ENCODE assay signal across 10 cellular contexts in the genomic region with DNA sequence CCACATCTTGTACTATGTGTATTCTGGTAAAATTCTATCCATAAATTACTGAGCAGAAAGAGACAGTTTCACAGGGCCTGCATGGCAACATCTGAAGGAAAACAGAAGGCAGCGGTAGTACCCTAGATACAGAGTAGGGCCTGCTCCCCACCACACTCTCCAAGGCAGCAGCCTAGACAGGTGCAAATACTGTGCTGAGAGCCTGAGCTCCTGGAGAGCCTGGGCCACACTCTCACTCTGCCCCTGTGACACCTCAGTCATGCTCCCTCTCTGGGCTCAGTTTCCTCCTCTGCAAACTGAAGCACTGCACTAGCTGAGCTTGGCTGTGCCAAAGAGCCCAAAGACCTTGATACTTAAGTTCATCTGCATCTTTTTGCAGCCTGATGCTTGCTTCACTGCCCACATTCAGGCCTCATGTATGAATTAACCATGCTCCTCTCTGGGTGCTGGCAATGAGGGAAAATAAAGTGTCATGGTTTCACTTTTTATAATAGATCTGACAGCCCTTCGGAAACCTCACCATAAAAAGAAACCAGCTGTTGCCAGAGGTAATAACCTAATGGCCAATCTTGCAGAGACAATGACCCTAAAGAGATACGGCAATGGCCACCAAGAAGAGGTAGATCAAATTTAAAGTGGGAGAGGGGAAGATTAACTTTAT.
DNase-seq lines count a peak whose midpoint lies in the region; ATAC-seq and TF ChIP-seq lines count a peak whose summit lies in the region.
"Had no signal": no experiment of that assay in that cellular context is flagged by ENCODE, and none has a peak within 500 bp of the region (broad histone marks: within the 10 kb centered on the region; RNA-seq: fewer than 3 reads in every experiment).

No MANE protein-coding gene starts in this region.

- H3K27ac Mint-ChIP-seq in activated CD4-positive, alpha-beta T cell treated with anti-CD3 and anti-CD28 coated beads for 36 hours, result peak overlapping the region; percentile 73
- peak overlapping the region; percentile 75 for H3K27ac Mint-ChIP-seq in stimulated activated naive B cell treated with anti-CD40 and anti-IgM and Interleukin-4, amounts not matched to agents 10 μg/mL and 1 μg/mL and 100 μg/mL, for 72 hours
- H3K27ac Mint-ChIP-seq: activated naive CD8-positive, alpha-beta T cell treated with anti-CD3 and anti-CD28 coated beads, Interleukin-2, amount 10 ng/mL, durations not matched to agents 7 days and 5 days; T-cell had no signal

- no peaks in the 10 kb centered on the region for H3K4me1 ChIP-seq in psoas muscle

- H3K4me3 Mint-ChIP-seq in activated CD4-positive, alpha-beta T cell treated with anti-CD3 and anti-CD28 coated beads for 36 hours, result no peak overlapping the region
- H3K4me3 Mint-ChIP-seq in stimulated activated naive B cell treated with anti-CD40 and anti-IgM and Interleukin-4, amounts not matched to agents 10 μg/mL and 1 μg/mL and 100 μg/mL, for 72 hours, result peak overlapping the region in 1 of 2 donors; percentile 40
- H3K4me3 Mint-ChIP-seq: activated naive CD8-positive, alpha-beta T cell treated with anti-CD3 and anti-CD28 coated beads, Interleukin-2, amount 10 ng/mL, durations not matched to agents 7 days and 5 days; T-cell had no signal

- intact Hi-C loops in activated CD4-positive, alpha-beta T cell treated with anti-CD3 and anti-CD28 coated beads for 36 hours (cut with DNase I, micrococcal nuclease), result no loop called here
- intact Hi-C loops in psoas muscle (cut with DNase I), result no loop called here

- peaks cover 28% of the 10 kb centered on the region for H3K4me1 Mint-ChIP-seq in activated CD4-positive, alpha-beta T cell treated with anti-CD3 and anti-CD28 coated beads for 36 hours
- H3K4me1 Mint-ChIP-seq in stimulated activated naive B cell treated with anti-CD40 and anti-IgM and Interleukin-4, amounts not matched to agents 10 μg/mL and 1 μg/mL and 100 μg/mL, for 72 hours, result peaks cover 25 to 49% of the 10 kb centered on the region in 2 donors

- POLR2A ChIA-PET in activated CD4-positive, alpha-beta T cell treated with anti-CD3 and anti-CD28 coated beads for 36 hours (lab: Charles Lee), result no interaction called here

- no peaks in the 10 kb centered on the region for H3K36me3 ChIP-seq in psoas muscle (ENCODE audit: insufficient read depth in 1 of 2, low read depth in 1 of 2)

- H3K36me3 Mint-ChIP-seq in activated CD4-positive, alpha-beta T cell treated with anti-CD3 and anti-CD28 coated beads for 36 hours (ENCODE audit: low read depth), result no peaks in the 10 kb centered on the region
- H3K36me3 Mint-ChIP-seq in stimulated activated naive B cell treated with anti-CD40 and anti-IgM and Interleukin-4, amounts not matched to agents 10 μg/mL and 1 μg/mL and 100 μg/mL, for 72 hours, result peaks cover 24 to 28% of the 10 kb centered on the region in 2 donors
- H3K36me3 Mint-ChIP-seq: activated naive CD8-positive, alpha-beta T cell treated with anti-CD3 and anti-CD28 coated beads, Interleukin-2, amount 10 ng/mL, durations not matched to agents 7 days and 5 days had no signal

- peak; percentile 60 for ATAC-seq in activated CD4-positive, alpha-beta T cell treated with anti-CD3 and anti-CD28 coated beads for 36 hours
- ATAC-seq in GM21825 (IDR thresholded peaks at IDR 0.05; ENCODE audit: unreplicated experiment) (peak; percentile 73), HG03520 (IDR thresholded peaks at IDR 0.05; ENCODE audit: unreplicated experiment) (peak; percentile 64), psoas muscle (no peak), HG03457 (IDR thresholded peaks at IDR 0.05; ENCODE audit: unreplicated experiment) (no peak)
- ATAC-seq in stimulated activated naive B cell treated with anti-CD40 and anti-IgM and Interleukin-4, amounts not matched to agents 10 μg/mL and 1 μg/mL and 100 μg/mL, for 72 hours (replicated peaks), result peak; percentile 69 to 72
- ATAC-seq: T-cell had no signal

- DNase-seq in activated CD4-positive, alpha-beta T cell treated with anti-CD3 and anti-CD28 coated beads for 36 hours, result peak; percentile 14
- no peak for DNase-seq in activated CD4-positive, alpha-beta T cell treated with anti-CD3 and anti-CD28 coated beads for 4 hours
- no peak for DNase-seq in stimulated activated naive B cell treated with anti-CD40 and anti-IgM and Interleukin-4, amounts not matched to agents 10 μg/mL and 1 μg/mL and 100 μg/mL, for 72 hours
- DNase-seq in psoas muscle, result no peak
- no peak for DNase-seq in substantia nigra (lab: John Stamatoyannopoulos, UW)
- DNase-seq: activated naive CD8-positive, alpha-beta T cell treated with anti-CD3 and anti-CD28 coated beads, Interleukin-2, amount 10 ng/mL, durations not matched to agents 7 days and 5 days; T-cell had no signal

- no peaks in the 10 kb centered on the region for H3K9me3 ChIP-seq in psoas muscle

- no peak for TF ChIP-seq CTCF in psoas muscle (IDR thresholded peaks at IDR 0.05)

- no peaks in the 10 kb centered on the region for H3K27me3 Mint-ChIP-seq in activated CD4-positive, alpha-beta T cell treated with anti-CD3 and anti-CD28 coated beads for 36 hours
- no peaks in the 10 kb centered on the region for H3K27me3 Mint-ChIP-seq in stimulated activated naive B cell treated with anti-CD40 and anti-IgM and Interleukin-4, amounts not matched to agents 10 μg/mL and 1 μg/mL and 100 μg/mL, for 72 hours
- H3K27me3 Mint-ChIP-seq: T-cell had no signal

- CTCF ChIA-PET in activated CD4-positive, alpha-beta T cell treated with anti-CD3 and anti-CD28 coated beads for 36 hours (lab: Charles Lee), result interaction anchor here (0.6 to 0.9 kb wide), 2 partner anchors 28 to 445 kb away, joined by 3 read pairs; no protein-coding TSS in a partner anchor

- no peaks in the 10 kb centered on the region for H3K27me3 ChIP-seq in psoas muscle (ENCODE audit: insufficient read depth in 3 of 3, low read length in 2 of 3)

- no peaks in the 10 kb centered on the region for H3K9me3 Mint-ChIP-seq in activated CD4-positive, alpha-beta T cell treated with anti-CD3 and anti-CD28 coated beads for 36 hours (ENCODE audit: low read depth)
- H3K9me3 Mint-ChIP-seq in stimulated activated naive B cell treated with anti-CD40 and anti-IgM and Interleukin-4, amounts not matched to agents 10 μg/mL and 1 μg/mL and 100 μg/mL, for 72 hours, result no peaks in the 10 kb centered on the region
- H3K9me3 Mint-ChIP-seq: activated naive CD8-positive, alpha-beta T cell treated with anti-CD3 and anti-CD28 coated beads, Interleukin-2, amount 10 ng/mL, durations not matched to agents 7 days and 5 days; T-cell had no signal

- no peak overlapping the region for H3K27ac ChIP-seq in psoas muscle
- H3K27ac ChIP-seq in substantia nigra (ENCODE audit: low read depth, low read length, poor library complexity, severe bottlenecking), result no peak overlapping the region

- WGBS in psoas muscle, 3 donors, result 75 to 80% (median 78%) methylated on average over 3 of the region's 3 CpGs

- no peak overlapping the region for H3K4me3 ChIP-seq in psoas muscle

Comparison
In these comparisons a context has a peak if more than half of its experiments do, and no peak if none do; other contexts are left out.
1. ATAC-seq: peak in activated CD4-positive, alpha-beta T cell treated with anti-CD3 and anti-CD28 coated beads for 36 hours (single experiment), GM21825 (single experiment), HG03520 (single experiment) and stimulated activated naive B cell treated with anti-CD40 and anti-IgM and Interleukin-4, amounts not matched to agents 10 μg/mL and 1 μg/mL and 100 μg/mL, for 72 hours (2 of 2); none in psoas muscle (0 of 4) and HG03457 (single experiment).